22 cellular contexts compared by ENCODE assay signal in the genomic region with DNA sequence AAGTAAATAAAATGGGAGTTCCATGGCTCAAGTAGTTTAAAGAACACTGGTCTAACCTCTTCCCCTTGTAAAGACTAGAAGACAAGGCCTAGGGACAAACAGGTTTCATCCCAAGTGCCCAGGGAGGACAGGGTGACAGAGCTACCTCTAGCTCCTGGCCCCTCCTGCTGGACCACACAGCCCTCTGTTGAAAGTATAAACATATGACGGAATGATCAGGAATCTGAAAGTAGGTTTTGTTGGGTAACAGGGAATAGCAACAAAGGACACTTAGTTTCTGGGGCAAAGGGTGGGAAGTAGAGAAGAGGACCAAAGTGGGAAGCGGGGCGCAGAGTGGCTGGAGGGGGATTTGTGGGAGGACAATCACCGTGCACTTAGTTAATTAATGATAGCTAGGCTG.
"Had no signal": no experiment of that assay in that cellular context is flagged by ENCODE, and none has a peak within 500 bp of the region (broad histone marks: within the 10 kb centered on the region; RNA-seq: fewer than 3 reads in every experiment).

No MANE protein-coding gene starts in this region.

- H3K4me1 ChIP-seq: colonic mucosa, lower lobe of right lung, parathyroid adenoma, prostate gland, spleen, transverse colon had no signal

- H3K27me3 ChIP-seq: colonic mucosa, heart right ventricle, transverse colon had no signal

- DNase-seq: colonic mucosa; dermis blood vessel endothelial cell; erythroblast; foreskin melanocyte; heart right ventricle; left cardiac atrium; left ventricle myocardium inferior; lower lobe of right lung; midbrain; retina; spleen; stimulated activated CD4-positive, alpha-beta T cell treated with anti-CD3 and anti-CD28 coated beads, Interleukin-15, amount 100 ng/mL, for 24 hours; stimulated activated CD4-positive, alpha-beta T cell treated with anti-CD3 and anti-CD28 coated beads, Interleukin-1b, Interleukin-23, amount 100 ng/mL, for 48 hours; stimulated activated CD4-positive, alpha-beta T cell treated with anti-CD3 and anti-CD28 coated beads, Interleukin-4, amount 100 ng/mL, for 4 hours; stimulated activated naive B cell treated with anti-CD40 and anti-IgM and Interleukin-4, amounts not matched to agents 10 μg/mL and 1 μg/mL and 100 μg/mL, for 72 hours; stimulated activated naive CD8-positive, alpha-beta T cell treated with anti-CD3 and anti-CD28 coated beads, Interleukin-15, amount 100 ng/mL, for 72 hours; transverse colon had no signal

- H3K9me3 Mint-ChIP-seq: memory B cell; natural killer cell treated with Interleukin-12 subunit alpha and Interleukin-12 subunit beta and Interleukin-15 and Interleukin-18, amount 100 ng/mL, for 72 hours; stimulated activated naive CD8-positive, alpha-beta T cell treated with anti-CD3 and anti-CD28 coated beads, Interleukin-15, amount 100 ng/mL, for 72 hours had no signal

- H3K9ac ChIP-seq: parathyroid adenoma had no signal

- H3K36me3 Mint-ChIP-seq: memory B cell; natural killer cell treated with Interleukin-12 subunit alpha and Interleukin-12 subunit beta and Interleukin-15 and Interleukin-18, amount 100 ng/mL, for 72 hours; stimulated activated naive B cell treated with anti-CD40 and anti-IgM and Interleukin-4, amounts not matched to agents 10 μg/mL and 1 μg/mL and 100 μg/mL, for 72 hours had no signal

- H3K27ac Mint-ChIP-seq: memory B cell; natural killer cell treated with Interleukin-12 subunit alpha and Interleukin-12 subunit beta and Interleukin-15 and Interleukin-18, amount 100 ng/mL, for 72 hours; stimulated activated naive B cell treated with anti-CD40 and anti-IgM and Interleukin-4, amounts not matched to agents 10 μg/mL and 1 μg/mL and 100 μg/mL, for 72 hours had no signal

- H3K4me1 Mint-ChIP-seq: memory B cell; stimulated activated naive B cell treated with anti-CD40 and anti-IgM and Interleukin-4, amounts not matched to agents 10 μg/mL and 1 μg/mL and 100 μg/mL, for 72 hours had no signal

- H3K9me3 ChIP-seq: colonic mucosa, heart right ventricle, left ventricle myocardium inferior, lower lobe of right lung, prostate gland, spleen, thoracic aorta, transverse colon had no signal

- H3K27ac ChIP-seq: colonic mucosa, heart right ventricle, left ventricle myocardium inferior, lower lobe of right lung, parathyroid adenoma, prostate gland, spleen, thoracic aorta, transverse colon had no signal

- H3K4me3 ChIP-seq: colonic mucosa, heart right ventricle, left ventricle myocardium inferior, lower lobe of right lung, prostate gland, spleen, thoracic aorta, transverse colon had no signal

- H3K4me3 Mint-ChIP-seq: memory B cell; natural killer cell treated with Interleukin-12 subunit alpha and Interleukin-12 subunit beta and Interleukin-15 and Interleukin-18, amount 100 ng/mL, for 72 hours; stimulated activated naive B cell treated with anti-CD40 and anti-IgM and Interleukin-4, amounts not matched to agents 10 μg/mL and 1 μg/mL and 100 μg/mL, for 72 hours; stimulated activated naive CD8-positive, alpha-beta T cell treated with anti-CD3 and anti-CD28 coated beads, Interleukin-15, amount 100 ng/mL, for 72 hours had no signal

- H3K36me3 ChIP-seq: colonic mucosa, lower lobe of right lung, prostate gland, spleen, thoracic aorta, transverse colon had no signal
